16 cellular contexts compared by ENCODE assay signal in genomic region chrX:10496345-10496965, GRCh38.
DNase-seq lines count a peak whose midpoint lies in the region; ATAC-seq and TF ChIP-seq lines count a peak whose summit lies in the region.
"Had no signal": no experiment of that assay in that cellular context is flagged by ENCODE, and none has a peak within 500 bp of the region (broad histone marks: within the 10 kb centered on the region; RNA-seq: fewer than 3 reads in every experiment).

No MANE protein-coding gene starts in this region.

- intact Hi-C loops in vagina (cut with DNase I), result no loop called here
- intact Hi-C loops in mucosa of descending colon (cut with DNase I, micrococcal nuclease), result no loop called here

- H3K4me3 ChIP-seq in AG09309 (ENCODE audit: control insufficient read depth, low read depth, low read length) (no peak overlapping the region), MM.1S (ENCODE audit: low read length) (no peak overlapping the region), vagina (no peak overlapping the region), mucosa of descending colon (no peak overlapping the region)
- H3K4me3 ChIP-seq in effector memory CD4-positive, alpha-beta T cell (ENCODE audit: insufficient read depth, low read depth, low read length, poor library complexity, severe bottlenecking), result no peak overlapping the region
- H3K4me3 ChIP-seq: BLaER1 treated with 17β-estradiol and CSF1 and Interleukin-3, amounts not matched to agents 10 nM and 100 nM had no signal

- TF ChIP-seq POLR2A in vagina (IDR thresholded peaks at IDR 0.05), result no peak

- H3K27me3 ChIP-seq in MM.1S (replicated peaks; ENCODE audit: insufficient read depth, low read length) (no peaks in the 10 kb centered on the region), vagina (no peaks in the 10 kb centered on the region)
- no peaks in the 10 kb centered on the region for H3K27me3 ChIP-seq in effector memory CD4-positive, alpha-beta T cell (replicated peaks; ENCODE audit: control insufficient read depth, insufficient read depth, low read length, poor library complexity, severe bottlenecking)

- H4K20me1 ChIP-seq in MM.1S (ENCODE audit: insufficient read depth, low read length), result no peaks in the 10 kb centered on the region
- H4K20me1 ChIP-seq: BLaER1 treated with 17β-estradiol and CSF1 and Interleukin-3, amounts not matched to agents 10 nM and 100 nM had no signal

- DNase-seq in AG09309 (ENCODE audit: low read depth) (peak; percentile 63), MM.1S (peak; percentile 26), dermis blood vessel endothelial cell (peak; percentile 90), kidney tubule cell (ENCODE audit: low spot score) (peak; percentile 72), vagina (ENCODE audit: extremely low spot score in 2 of 2) (no peak), DMS79 (lab: John Stamatoyannopoulos, UW) (no peak), mucosa of descending colon (no peak)
- no peak for DNase-seq in effector memory CD4-positive, alpha-beta T cell
- DNase-seq: activated CD4-positive, alpha-beta T cell treated with anti-CD3 and anti-CD28 coated beads, Interleukin-2, amount 50 U/mL, for 48 hours; activated gamma-delta T cell treated with Interleukin-2 at 50 U/mL for 16 hours; cortex of kidney; naive B cell; NCI-H187; small intestine; T-cell had no signal

- H3K9ac ChIP-seq in MM.1S (ENCODE audit: low read length), result no peak overlapping the region
- H3K9ac ChIP-seq: BLaER1 treated with 17β-estradiol and CSF1 and Interleukin-3, amounts not matched to agents 10 nM and 100 nM had no signal

- no peaks in the 10 kb centered on the region for H3K4me1 ChIP-seq in MM.1S (ENCODE audit: low read length)
- H3K4me1 ChIP-seq in vagina, result no peaks in the 10 kb centered on the region
- no peaks in the 10 kb centered on the region for H3K4me1 ChIP-seq in effector memory CD4-positive, alpha-beta T cell (ENCODE audit: control insufficient read depth, insufficient read depth, low read length, poor library complexity, severe bottlenecking)
- no peaks in the 10 kb centered on the region for H3K4me1 ChIP-seq in mucosa of descending colon (ENCODE audit: low read depth)
- H3K4me1 ChIP-seq: BLaER1 treated with 17β-estradiol and CSF1 and Interleukin-3, amounts not matched to agents 10 nM and 100 nM had no signal

- ATAC-seq in mucosa of descending colon, result no peak
- ATAC-seq: T-cell had no signal

- H3K36me3 ChIP-seq in MM.1S (replicated peaks; ENCODE audit: insufficient read depth, low read length) (no peaks in the 10 kb centered on the region), vagina (no peaks in the 10 kb centered on the region), mucosa of descending colon (ENCODE audit: low read depth) (no peaks in the 10 kb centered on the region)
- no peaks in the 10 kb centered on the region for H3K36me3 ChIP-seq in effector memory CD4-positive, alpha-beta T cell (ENCODE audit: control insufficient read depth, insufficient read depth, low read length)
- H3K36me3 ChIP-seq: BLaER1 treated with 17β-estradiol and CSF1 and Interleukin-3, amounts not matched to agents 10 nM and 100 nM had no signal

- no peak overlapping the region for H3K27ac ChIP-seq in MM.1S (ENCODE audit: low read length)
- H3K27ac ChIP-seq in vagina, result no peak overlapping the region
- no peak overlapping the region for H3K27ac ChIP-seq in effector memory CD4-positive, alpha-beta T cell (ENCODE audit: insufficient read depth, low read length, poor library complexity, severe bottlenecking)
- H3K27ac ChIP-seq: BLaER1 treated with 17β-estradiol and CSF1 and Interleukin-3, amounts not matched to agents 10 nM and 100 nM had no signal

- H3K9me3 ChIP-seq in MM.1S (replicated peaks; ENCODE audit: insufficient read depth, low read length) (no peaks in the 10 kb centered on the region), vagina (no peaks in the 10 kb centered on the region), mucosa of descending colon (no peaks in the 10 kb centered on the region)
- H3K9me3 ChIP-seq in effector memory CD4-positive, alpha-beta T cell (ENCODE audit: control insufficient read depth, low read length), result no peaks in the 10 kb centered on the region

- no peak overlapping the region for H3K4me2 ChIP-seq in MM.1S (ENCODE audit: low read depth, low read length)
- H3K4me2 ChIP-seq: BLaER1 treated with 17β-estradiol and CSF1 and Interleukin-3, amounts not matched to agents 10 nM and 100 nM had no signal

- no peaks in the 10 kb centered on the region for H3F3A ChIP-seq in MM.1S (ENCODE audit: insufficient read depth, low read length)

- no peaks in the 10 kb centered on the region for H3K79me2 ChIP-seq in MM.1S (ENCODE audit: low read length)

- H3K9me2 ChIP-seq in MM.1S (replicated peaks; ENCODE audit: insufficient read depth, low read length), result no peaks in the 10 kb centered on the region

- TF ChIP-seq CTCF in AG09309 (IDR thresholded peaks at IDR 0.05; ENCODE audit: control insufficient read depth, insufficient read depth, low read depth, low read length, missing control alignments) (no peak), MM.1S (IDR thresholded peaks at IDR 0.05; ENCODE audit: low read length) (no peak), vagina (IDR thresholded peaks at IDR 0.05) (no peak), mucosa of descending colon (IDR thresholded peaks at IDR 0.05) (no peak)

- no peak overlapping the region for H2AFZ ChIP-seq in MM.1S (ENCODE audit: low read length)

Comparison
In these comparisons a context has a peak if more than half of its experiments do, and no peak if none do; other contexts are left out.
1. DNase-seq: peak in AG09309 (single experiment), MM.1S (single experiment), dermis blood vessel endothelial cell (single experiment) and kidney tubule cell (single experiment); none in vagina (0 of 2), effector memory CD4-positive, alpha-beta T cell (0 of 3), DMS79 (single experiment) and mucosa of descending colon (0 of 3).